Comparison of ENCODE assay signal across 14 cellular contexts in genomic region chr19:1350861-1351260, GRCh38. TPM values are rescaled to one million over a fixed set of nuclear protein-coding genes. Genes with fewer than 3 reads are reported as not detected.
DNase-seq lines count a peak whose midpoint lies in the region; ATAC-seq and TF ChIP-seq lines count a peak whose summit lies in the region.
"Had no signal": no experiment of that assay in that cellular context is flagged by ENCODE, and none has a peak within 500 bp of the region (broad histone marks: within the 10 kb centered on the region; RNA-seq: fewer than 3 reads in every experiment).

No MANE protein-coding gene starts in this region.

- H3K27ac ChIP-seq in cardiac muscle cell (peak overlapping the region; percentile 83), heart right ventricle (no peak overlapping the region)

- peaks cover 9% of the 10 kb centered on the region for H3K4me1 Mint-ChIP-seq in nephron
- peaks cover 16% of the 10 kb centered on the region for H3K4me1 Mint-ChIP-seq in type B pancreatic cell (ENCODE audit: unreplicated experiment)

- H3K27me3 Mint-ChIP-seq in nephron (ENCODE audit: low read depth) (peaks cover 7% of the 10 kb centered on the region), type B pancreatic cell (no peaks in the 10 kb centered on the region)

- H3K9me3 ChIP-seq in cardiac muscle cell (ENCODE audit: low read depth) (no peaks in the 10 kb centered on the region), heart right ventricle (no peaks in the 10 kb centered on the region), NT2/D1 (ENCODE audit: insufficient read depth, low read length) (no peaks in the 10 kb centered on the region)
- H3K9me3 ChIP-seq: Caco-2 had no signal

- H3K27ac Mint-ChIP-seq in nephron (peak overlapping the region; percentile 45 to 83 (median 79)), type B pancreatic cell (peak overlapping the region; percentile 39)
- H3K27ac Mint-ChIP-seq: HFFc6 had no signal

- H3K4me3 Mint-ChIP-seq in nephron (peak overlapping the region in 2 of 3 experiments; percentile 50 to 62), type B pancreatic cell (peak overlapping the region; percentile 53)
- H3K4me3 Mint-ChIP-seq: CD14-positive monocyte, HFFc6 had no signal

- WGBS in heart right ventricle, 2 donors: 45 to 56% methylated on average over 6 of the region's 6 CpGs

- H3K36me3 ChIP-seq in cardiac muscle cell: no peaks in the 10 kb centered on the region
- H3K36me3 ChIP-seq in heart right ventricle: no peaks in the 10 kb centered on the region
- no peaks in the 10 kb centered on the region for H3K36me3 ChIP-seq in NT2/D1 (ENCODE audit: insufficient read depth, insufficient read length, low read length)

- H3K9me3 Mint-ChIP-seq in nephron: no peaks in the 10 kb centered on the region
- no peaks in the 10 kb centered on the region for H3K9me3 Mint-ChIP-seq in type B pancreatic cell
- H3K9me3 Mint-ChIP-seq: CD8-positive, alpha-beta memory T cell; HFFc6 had no signal

- no peak overlapping the region for H3K4me3 ChIP-seq in cardiac muscle cell
- no peak overlapping the region for H3K4me3 ChIP-seq in heart right ventricle
- H3K4me3 ChIP-seq in NT2/D1 (ENCODE audit: insufficient read length, low read depth): no peak overlapping the region

- H3K27me3 ChIP-seq in cardiac muscle cell: no peaks in the 10 kb centered on the region
- H3K27me3 ChIP-seq in heart right ventricle: no peaks in the 10 kb centered on the region
- H3K27me3 ChIP-seq in NT2/D1 (ENCODE audit: insufficient read depth, insufficient read length): peaks cover 2% of the 10 kb centered on the region

- DNase-seq in cardiac muscle cell (ENCODE audit: low read depth in 1 of 2, low spot score in 1 of 2): peak in 1 of 2 donors; percentile 71
- DNase-seq in heart right ventricle: no peak
- DNase-seq in NT2/D1 (ENCODE audit: low read depth, low spot score): no peak
- DNase-seq in type B pancreatic cell (ENCODE audit: extremely low spot score, unreplicated experiment): no peak
- DNase-seq: Caco-2; CD8-positive, alpha-beta memory T cell; DND-41; GDM1; HCEC 1CT; HFFc6 had no signal

- H3K36me3 Mint-ChIP-seq in nephron (ENCODE audit: low read depth) (no peaks in the 10 kb centered on the region), type B pancreatic cell (no peaks in the 10 kb centered on the region)
- H3K36me3 Mint-ChIP-seq: CD14-positive monocyte had no signal

- ATAC-seq in heart right ventricle (no peak), GM18858 (IDR thresholded peaks at IDR 0.05; ENCODE audit: unreplicated experiment) (no peak), HG02623 (IDR thresholded peaks at IDR 0.05; ENCODE audit: unreplicated experiment) (no peak)

- H3K4me1 ChIP-seq in cardiac muscle cell (ENCODE audit: low read depth): peaks cover 21% of the 10 kb centered on the region
- H3K4me1 ChIP-seq in heart right ventricle: peaks cover 0 to 13% (median 10%) of the 10 kb centered on the region in 9 donors
- peaks cover 3% of the 10 kb centered on the region for H3K4me1 ChIP-seq in NT2/D1 (ENCODE audit: insufficient read depth, insufficient read length)
- H3K4me1 ChIP-seq: Caco-2 had no signal

- peak overlapping the region; percentile 6 for H3K9ac ChIP-seq in NT2/D1 (ENCODE audit: insufficient read length, low read depth)

- TF ChIP-seq CTCF in cardiac muscle cell (IDR thresholded peaks at IDR 0.05; ENCODE audit: low read depth, low read length): no peak
- no peak for TF ChIP-seq CTCF in heart right ventricle (IDR thresholded peaks at IDR 0.05)
- TF ChIP-seq CTCF in nephron (IDR thresholded peaks at IDR 0.05; ENCODE audit: unreplicated experiment in 3 of 3): no peak
- no peak for TF ChIP-seq CTCF in type B pancreatic cell (conservative IDR thresholded peaks at IDR 0.05)

- intact Hi-C loops in heart right ventricle (cut with DNase I): loop anchor here in 1 of 10 donors (10.0 kb wide), 1 partner anchor 66 kb away; the partner anchor contains the start of gene EFNA2

RNA-seq across cellular contexts. Expression of gene NDUFS7, which starts 32.8 kb away (rescaled TPM):
- total RNA-seq in cardiac muscle cell: 264 and 266 TPM in 2 replicates
- 455 and 472 TPM in 2 replicates for polyA plus RNA-seq in cardiac muscle cell
- 100 to 1,000 TPM; 248 to 446 (median 377) TPM for total RNA-seq in heart right ventricle
- polyA plus RNA-seq in heart right ventricle: 100 to 1,000 TPM; 307 to 498 TPM
- 83.3 and 98.3 TPM in 2 replicates for total RNA-seq in type B pancreatic cell (ENCODE audit: low replicate concordance)

RNA-seq across cellular contexts. Expression of gene GAMT, which starts 50.5 kb away (rescaled TPM):
- total RNA-seq in cardiac muscle cell (197 and 231 TPM in 2 replicates), heart right ventricle (10 to 100 TPM; 53.4 to 89.2 (median 72.1) TPM), type B pancreatic cell (ENCODE audit: low replicate concordance) (33.7 and 37.9 TPM in 2 replicates)
- polyA plus RNA-seq in cardiac muscle cell (180 and 231 TPM in 2 replicates), heart right ventricle (100 to 1,000 TPM in 1 of 2 donors, 10 to 100 TPM in 1; 30.8 to 260 TPM)

RNA-seq across cellular contexts. Expression of gene DAZAP1, which starts 56.5 kb away (rescaled TPM):
- total RNA-seq in cardiac muscle cell: 103 and 112 TPM in 2 replicates
- 41.8 and 43.0 TPM in 2 replicates for polyA plus RNA-seq in cardiac muscle cell
- total RNA-seq in heart right ventricle: 100 to 1,000 TPM in 2 of 10 donors, 10 to 100 TPM in 8; 56.7 to 111 (median 73.8) TPM
- polyA plus RNA-seq in heart right ventricle: 10 to 100 TPM; 82.6 to 91.3 TPM
- total RNA-seq in type B pancreatic cell (ENCODE audit: low replicate concordance): 124 and 141 TPM in 2 replicates
